1 cellular context compared by ENCODE assay signal in the genomic region with DNA sequence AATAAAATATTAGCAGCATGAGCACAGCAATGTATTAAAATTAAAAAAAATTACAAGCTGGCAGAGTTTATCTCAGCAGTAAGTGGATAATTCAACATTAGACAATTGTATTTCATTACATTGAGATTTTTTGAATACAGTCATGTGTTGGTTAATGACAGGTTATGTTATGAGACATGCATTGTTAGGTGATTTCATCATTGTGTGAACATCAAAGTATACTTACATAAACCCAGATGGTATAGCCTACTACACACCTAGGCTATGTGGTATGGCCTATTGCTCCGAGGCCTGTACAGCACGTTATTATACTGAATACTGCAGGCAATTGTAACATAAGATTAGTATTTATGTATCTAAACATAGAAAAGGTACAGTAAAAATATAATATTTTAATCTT.
TF ChIP-seq lines count a peak whose summit lies in the region.

No MANE protein-coding gene starts in this region.

TF ChIP-seq in SK-N-SH, 30 proteins besides CTCF, POLR2A, EP300 and RAD21:
- TF ChIP-seq, protein P1, sequence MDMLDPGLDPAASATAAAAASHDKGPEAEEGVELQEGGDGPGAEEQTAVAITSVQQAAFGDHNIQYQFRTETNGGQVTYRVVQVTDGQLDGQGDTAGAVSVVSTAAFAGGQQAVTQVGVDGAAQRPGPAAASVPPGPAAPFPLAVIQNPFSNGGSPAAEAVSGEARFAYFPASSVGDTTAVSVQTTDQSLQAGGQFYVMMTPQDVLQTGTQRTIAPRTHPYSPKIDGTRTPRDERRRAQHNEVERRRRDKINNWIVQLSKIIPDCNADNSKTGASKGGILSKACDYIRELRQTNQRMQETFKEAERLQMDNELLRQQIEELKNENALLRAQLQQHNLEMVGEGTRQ (IDR thresholded peaks at IDR 0.05; ENCODE audit: borderline replicate concordance, low read depth, low read length): no peak
- no peak for TF ChIP-seq RFX5 (IDR thresholded peaks at IDR 0.05; ENCODE audit: low read length)
- TF ChIP-seq, protein P2, sequence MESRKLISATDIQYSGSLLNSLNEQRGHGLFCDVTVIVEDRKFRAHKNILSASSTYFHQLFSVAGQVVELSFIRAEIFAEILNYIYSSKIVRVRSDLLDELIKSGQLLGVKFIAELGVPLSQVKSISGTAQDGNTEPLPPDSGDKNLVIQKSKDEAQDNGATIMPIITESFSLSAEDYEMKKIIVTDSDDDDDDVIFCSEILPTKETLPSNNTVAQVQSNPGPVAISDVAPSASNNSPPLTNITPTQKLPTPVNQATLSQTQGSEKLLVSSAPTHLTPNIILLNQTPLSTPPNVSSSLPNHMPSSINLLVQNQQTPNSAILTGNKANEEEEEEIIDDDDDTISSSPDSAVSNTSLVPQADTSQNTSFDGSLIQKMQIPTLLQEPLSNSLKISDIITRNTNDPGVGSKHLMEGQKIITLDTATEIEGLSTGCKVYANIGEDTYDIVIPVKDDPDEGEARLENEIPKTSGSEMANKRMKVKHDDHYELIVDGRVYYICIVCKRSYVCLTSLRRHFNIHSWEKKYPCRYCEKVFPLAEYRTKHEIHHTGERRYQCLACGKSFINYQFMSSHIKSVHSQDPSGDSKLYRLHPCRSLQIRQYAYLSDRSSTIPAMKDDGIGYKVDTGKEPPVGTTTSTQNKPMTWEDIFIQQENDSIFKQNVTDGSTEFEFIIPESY (IDR thresholded peaks at IDR 0.05; ENCODE audit: borderline replicate concordance, low read depth): no peak
- TF ChIP-seq REST (IDR thresholded peaks at IDR 0.05; ENCODE audit: low read depth, low read length): no peak
- TF ChIP-seq FOSL2 (IDR thresholded peaks at IDR 0.05; ENCODE audit: borderline replicate concordance, low read depth): no peak
- TF ChIP-seq GABPA (IDR thresholded peaks at IDR 0.05; ENCODE audit: low read depth): no peak
- no peak for TF ChIP-seq EZH2phosphoT487 (IDR thresholded peaks at IDR 0.05; ENCODE audit: borderline replicate concordance, low read depth)
